In the genomic region with DNA sequence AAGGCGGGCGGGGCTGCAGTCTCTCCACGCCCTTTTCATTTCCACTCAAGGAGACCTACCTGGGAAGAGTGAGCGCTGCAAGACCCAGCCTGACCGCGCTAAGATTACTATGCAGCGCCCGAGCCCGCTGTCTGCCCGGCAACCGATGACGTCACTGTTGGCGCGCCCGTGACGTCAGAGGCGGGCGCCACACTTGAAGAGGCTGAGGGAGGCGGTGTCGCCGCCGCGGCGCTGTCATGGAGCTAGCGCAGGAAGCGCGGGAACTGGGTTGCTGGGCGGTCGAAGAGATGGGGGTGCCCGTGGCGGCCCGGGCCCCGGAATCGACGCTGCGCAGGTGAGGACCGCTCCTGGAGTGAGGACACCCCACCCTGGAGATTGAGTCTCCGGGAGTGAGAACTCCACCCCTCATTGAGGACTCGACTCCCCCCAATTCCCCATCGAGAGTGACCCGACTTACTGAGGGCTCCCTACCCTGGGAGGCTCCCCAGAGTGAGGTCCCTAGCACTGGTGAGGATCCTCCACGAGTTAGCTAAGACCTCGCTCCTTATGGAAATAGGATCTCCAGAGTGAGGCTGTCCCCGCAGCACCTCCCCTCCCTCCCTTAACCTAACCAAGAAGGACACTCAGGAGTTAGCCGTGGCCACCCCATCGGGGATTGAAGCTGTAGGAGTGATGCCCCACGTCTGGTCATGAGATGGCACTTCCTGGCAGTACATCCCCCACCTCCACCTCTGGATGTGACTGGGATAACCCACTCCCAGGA, we compare ENCODE assay signal across 7 cellular contexts. TPM values are rescaled to one million over a fixed set of nuclear protein-coding genes. Genes with fewer than 3 reads are reported as not detected.
DNase-seq lines count a peak whose midpoint lies in the region; ATAC-seq and FAIRE-seq lines count a peak whose summit lies in the region.

Gene HAUS5, plus strand, starts transcription at position 177 of the 763 bp plus-strand sequence. Its CDS starts 60 bp downstream, at position 237.

- peak; percentile 51 for ATAC-seq in HG03025 (IDR thresholded peaks at IDR 0.05; ENCODE audit: low FRiP score, unreplicated experiment)

- peak; percentile 98 for FAIRE-seq in GM18507 (lab: Jason Lieb, UNC)

- DNase-seq in GM18507 (ENCODE audit: extremely low spot score, insufficient read length, low read depth) (peak; percentile 95), NCI-H2081 treated with DMSO at 0.1 percent for 48 hours (lab: John Stamatoyannopoulos, UW) (peak; percentile 67), T1000 (lab: John Stamatoyannopoulos, UW) (peak; percentile 88), astrocyte of the hippocampus (ENCODE audit: low read depth, low spot score) (peak; percentile 98), hepatic stellate cell (ENCODE audit: low spot score) (peak; percentile 88), renal cortical epithelial cell (ENCODE audit: low read depth) (peak; percentile 63)

RNA-seq across cellular contexts. Expression of gene HAUS5, which starts in this region (rescaled TPM):
- 5.1 and 6.4 TPM in 2 replicates for total RNA-seq in renal cortical epithelial cell

Comparison
In these comparisons a context has a peak if more than half of its experiments do, and no peak if none do; other contexts are left out.
1. Peak in every context shown above with its lines: DNase-seq and ATAC-seq.